Comparison of ENCODE assay signal across 1 cellular context in the genomic region with DNA sequence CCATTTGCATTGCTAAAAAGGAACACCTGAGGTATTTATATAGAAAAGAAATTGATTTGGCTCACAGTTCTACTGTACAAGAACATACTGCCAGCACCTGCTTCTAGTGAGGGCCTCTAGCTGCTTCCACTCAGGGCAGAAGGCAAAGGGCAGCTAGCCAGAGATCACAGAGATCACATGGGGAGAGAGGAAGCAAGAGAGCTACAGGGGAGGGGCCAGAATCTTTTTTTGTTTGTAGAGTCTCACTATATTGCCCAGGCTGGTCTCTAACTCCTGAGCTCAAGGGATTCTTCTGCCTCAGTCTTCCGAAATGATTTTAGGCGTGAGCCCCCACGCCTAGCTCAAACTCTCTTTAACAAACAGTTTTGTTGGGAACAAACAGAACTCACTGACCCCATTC.
TF ChIP-seq lines count a peak whose summit lies in the region.

No MANE protein-coding gene starts in this region.

TF ChIP-seq in HepG2, 621 proteins besides CTCF, POLR2A, EP300 and RAD21 (continued from another document and continues in another):
- TF ChIP-seq, protein P1, sequence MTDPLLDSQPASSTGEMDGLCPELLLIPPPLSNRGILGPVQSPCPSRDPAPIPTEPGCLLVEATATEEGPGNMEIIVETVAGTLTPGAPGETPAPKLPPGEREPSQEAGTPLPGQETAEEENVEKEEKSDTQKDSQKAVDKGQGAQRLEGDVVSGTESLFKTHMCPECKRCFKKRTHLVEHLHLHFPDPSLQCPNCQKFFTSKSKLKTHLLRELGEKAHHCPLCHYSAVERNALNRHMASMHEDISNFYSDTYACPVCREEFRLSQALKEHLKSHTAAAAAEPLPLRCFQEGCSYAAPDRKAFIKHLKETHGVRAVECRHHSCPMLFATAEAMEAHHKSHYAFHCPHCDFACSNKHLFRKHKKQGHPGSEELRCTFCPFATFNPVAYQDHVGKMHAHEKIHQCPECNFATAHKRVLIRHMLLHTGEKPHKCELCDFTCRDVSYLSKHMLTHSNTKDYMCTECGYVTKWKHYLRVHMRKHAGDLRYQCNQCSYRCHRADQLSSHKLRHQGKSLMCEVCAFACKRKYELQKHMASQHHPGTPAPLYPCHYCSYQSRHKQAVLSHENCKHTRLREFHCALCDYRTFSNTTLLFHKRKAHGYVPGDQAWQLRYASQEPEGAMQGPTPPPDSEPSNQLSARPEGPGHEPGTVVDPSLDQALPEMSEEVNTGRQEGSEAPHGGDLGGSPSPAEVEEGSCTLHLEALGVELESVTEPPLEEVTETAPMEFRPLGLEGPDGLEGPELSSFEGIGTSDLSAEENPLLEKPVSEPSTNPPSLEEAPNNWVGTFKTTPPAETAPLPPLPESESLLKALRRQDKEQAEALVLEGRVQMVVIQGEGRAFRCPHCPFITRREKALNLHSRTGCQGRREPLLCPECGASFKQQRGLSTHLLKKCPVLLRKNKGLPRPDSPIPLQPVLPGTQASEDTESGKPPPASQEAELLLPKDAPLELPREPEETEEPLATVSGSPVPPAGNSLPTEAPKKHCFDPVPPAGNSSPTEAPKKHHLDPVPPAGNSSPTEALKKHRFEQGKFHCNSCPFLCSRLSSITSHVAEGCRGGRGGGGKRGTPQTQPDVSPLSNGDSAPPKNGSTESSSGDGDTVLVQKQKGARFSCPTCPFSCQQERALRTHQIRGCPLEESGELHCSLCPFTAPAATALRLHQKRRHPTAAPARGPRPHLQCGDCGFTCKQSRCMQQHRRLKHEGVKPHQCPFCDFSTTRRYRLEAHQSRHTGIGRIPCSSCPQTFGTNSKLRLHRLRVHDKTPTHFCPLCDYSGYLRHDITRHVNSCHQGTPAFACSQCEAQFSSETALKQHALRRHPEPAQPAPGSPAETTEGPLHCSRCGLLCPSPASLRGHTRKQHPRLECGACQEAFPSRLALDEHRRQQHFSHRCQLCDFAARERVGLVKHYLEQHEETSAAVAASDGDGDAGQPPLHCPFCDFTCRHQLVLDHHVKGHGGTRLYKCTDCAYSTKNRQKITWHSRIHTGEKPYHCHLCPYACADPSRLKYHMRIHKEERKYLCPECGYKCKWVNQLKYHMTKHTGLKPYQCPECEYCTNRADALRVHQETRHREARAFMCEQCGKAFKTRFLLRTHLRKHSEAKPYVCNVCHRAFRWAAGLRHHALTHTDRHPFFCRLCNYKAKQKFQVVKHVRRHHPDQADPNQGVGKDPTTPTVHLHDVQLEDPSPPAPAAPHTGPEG (CRISPR knock-in tag; IDR thresholded peaks at IDR 0.05), result no peak
- no peak for TF ChIP-seq SP2 (CRISPR knock-in tag; IDR thresholded peaks at IDR 0.05)
- TF ChIP-seq RBM22 (optimal IDR thresholded peaks at IDR 0.05; ENCODE audit: low read length), result no peak
- no peak for TF ChIP-seq STAG1 (CRISPR knock-in tag; IDR thresholded peaks at IDR 0.05)
- no peak for TF ChIP-seq PAX8 (CRISPR knock-in tag; IDR thresholded peaks at IDR 0.05; ENCODE audit: borderline replicate concordance)
- TF ChIP-seq, protein P2, sequence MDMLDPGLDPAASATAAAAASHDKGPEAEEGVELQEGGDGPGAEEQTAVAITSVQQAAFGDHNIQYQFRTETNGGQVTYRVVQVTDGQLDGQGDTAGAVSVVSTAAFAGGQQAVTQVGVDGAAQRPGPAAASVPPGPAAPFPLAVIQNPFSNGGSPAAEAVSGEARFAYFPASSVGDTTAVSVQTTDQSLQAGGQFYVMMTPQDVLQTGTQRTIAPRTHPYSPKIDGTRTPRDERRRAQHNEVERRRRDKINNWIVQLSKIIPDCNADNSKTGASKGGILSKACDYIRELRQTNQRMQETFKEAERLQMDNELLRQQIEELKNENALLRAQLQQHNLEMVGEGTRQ (IDR thresholded peaks at IDR 0.05; ENCODE audit: low read depth, low read length), result no peak
- TF ChIP-seq, protein P2 (CRISPR knock-in tag; IDR thresholded peaks at IDR 0.05; ENCODE audit: borderline replicate concordance), result no peak
- no peak for TF ChIP-seq ZNF496 (CRISPR knock-in tag; IDR thresholded peaks at IDR 0.05; ENCODE audit: insufficient replicate concordance)
- no peak for TF ChIP-seq ZKSCAN5 (CRISPR knock-in tag; IDR thresholded peaks at IDR 0.05)
- no peak for TF ChIP-seq KAT2B (IDR thresholded peaks at IDR 0.05; ENCODE audit: borderline replicate concordance, low read depth, low read length)
- no peak for TF ChIP-seq ZNF577 (CRISPR knock-in tag; IDR thresholded peaks at IDR 0.05; ENCODE audit: borderline replicate concordance, low read depth)
- no peak for TF ChIP-seq HMG20A (CRISPR knock-in tag; IDR thresholded peaks at IDR 0.05; ENCODE audit: borderline replicate concordance)
- TF ChIP-seq ZNF644 (CRISPR knock-in tag; IDR thresholded peaks at IDR 0.05; ENCODE audit: low read depth), result no peak
- no peak for TF ChIP-seq KLF11 (CRISPR knock-in tag; IDR thresholded peaks at IDR 0.05)
- TF ChIP-seq ZNF776 (CRISPR knock-in tag; IDR thresholded peaks at IDR 0.05), result no peak
- TF ChIP-seq POLR2G (IDR thresholded peaks at IDR 0.05; ENCODE audit: low read depth, low read length), result no peak
- TF ChIP-seq SRF (IDR thresholded peaks at IDR 0.05; ENCODE audit: low read depth, low read length), result no peak
- peak; percentile 41; the same call in 1 of the 2 replicates for TF ChIP-seq ARID5B (CRISPR knock-in tag; IDR thresholded peaks at IDR 0.05)
- TF ChIP-seq SIN3A (IDR thresholded peaks at IDR 0.05; ENCODE audit: borderline replicate concordance, low read depth, low read length), result no peak
- no peak for TF ChIP-seq MXD1 (CRISPR knock-in tag; IDR thresholded peaks at IDR 0.05)
- no peak for TF ChIP-seq HNRNPLL (IDR thresholded peaks at IDR 0.05; ENCODE audit: low read depth, low read length, poor library complexity, severe bottlenecking)
- TF ChIP-seq SUZ12 (IDR thresholded peaks at IDR 0.05; ENCODE audit: low read depth, low read length), result no peak
- no peak for TF ChIP-seq ZNF615 (CRISPR knock-in tag; IDR thresholded peaks at IDR 0.05; ENCODE audit: borderline replicate concordance)
- TF ChIP-seq ZZZ3 (CRISPR knock-in tag; IDR thresholded peaks at IDR 0.05; ENCODE audit: borderline replicate concordance), result no peak
- TF ChIP-seq, protein P3, sequence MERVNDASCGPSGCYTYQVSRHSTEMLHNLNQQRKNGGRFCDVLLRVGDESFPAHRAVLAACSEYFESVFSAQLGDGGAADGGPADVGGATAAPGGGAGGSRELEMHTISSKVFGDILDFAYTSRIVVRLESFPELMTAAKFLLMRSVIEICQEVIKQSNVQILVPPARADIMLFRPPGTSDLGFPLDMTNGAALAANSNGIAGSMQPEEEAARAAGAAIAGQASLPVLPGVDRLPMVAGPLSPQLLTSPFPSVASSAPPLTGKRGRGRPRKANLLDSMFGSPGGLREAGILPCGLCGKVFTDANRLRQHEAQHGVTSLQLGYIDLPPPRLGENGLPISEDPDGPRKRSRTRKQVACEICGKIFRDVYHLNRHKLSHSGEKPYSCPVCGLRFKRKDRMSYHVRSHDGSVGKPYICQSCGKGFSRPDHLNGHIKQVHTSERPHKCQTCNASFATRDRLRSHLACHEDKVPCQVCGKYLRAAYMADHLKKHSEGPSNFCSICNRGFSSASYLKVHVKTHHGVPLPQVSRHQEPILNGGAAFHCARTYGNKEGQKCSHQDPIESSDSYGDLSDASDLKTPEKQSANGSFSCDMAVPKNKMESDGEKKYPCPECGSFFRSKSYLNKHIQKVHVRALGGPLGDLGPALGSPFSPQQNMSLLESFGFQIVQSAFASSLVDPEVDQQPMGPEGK (CRISPR knock-in tag; IDR thresholded peaks at IDR 0.05), result 0 out of 2 replicates have a peak, but pooled peaks have one; percentile 20
- no peak for TF ChIP-seq MATR3 (CRISPR knock-in tag; IDR thresholded peaks at IDR 0.05)
- no peak for TF ChIP-seq ZNF773 (CRISPR knock-in tag; IDR thresholded peaks at IDR 0.05; ENCODE audit: borderline replicate concordance)
- TF ChIP-seq KDM2A (CRISPR knock-in tag; IDR thresholded peaks at IDR 0.05; ENCODE audit: borderline replicate concordance, low read depth), result no peak
- TF ChIP-seq HNRNPH1 (optimal IDR thresholded peaks at IDR 0.05; ENCODE audit: low read depth, low read length), result no peak
- TF ChIP-seq MTF1 (CRISPR knock-in tag; IDR thresholded peaks at IDR 0.05), result no peak
- TF ChIP-seq ZFP36 (IDR thresholded peaks at IDR 0.05; ENCODE audit: borderline replicate concordance, low read depth, low read length, partially characterized antibody), result no peak
- no peak for TF ChIP-seq ZNF317 (CRISPR knock-in tag; IDR thresholded peaks at IDR 0.05)
- peak; percentile 99 for TF ChIP-seq ZNF121 (CRISPR knock-in tag; IDR thresholded peaks at IDR 0.05)
- no peak for TF ChIP-seq PRDM10 (CRISPR knock-in tag; IDR thresholded peaks at IDR 0.05; ENCODE audit: low read depth)
- no peak for TF ChIP-seq CAMTA2 (CRISPR knock-in tag; IDR thresholded peaks at IDR 0.05; ENCODE audit: borderline replicate concordance)
- no peak for TF ChIP-seq ZNF431 (CRISPR knock-in tag; IDR thresholded peaks at IDR 0.05; ENCODE audit: borderline replicate concordance, low read depth)
- TF ChIP-seq ZNF672 (CRISPR knock-in tag; IDR thresholded peaks at IDR 0.05), result no peak
- peak; percentile 69 for TF ChIP-seq HNF4A (CRISPR knock-in tag; IDR thresholded peaks at IDR 0.05)
- no peak for TF ChIP-seq NPAS2 (CRISPR knock-in tag; IDR thresholded peaks at IDR 0.05; ENCODE audit: borderline replicate concordance)
- no peak for TF ChIP-seq ZC3H4 (CRISPR knock-in tag; IDR thresholded peaks at IDR 0.05; ENCODE audit: borderline replicate concordance)
- no peak for TF ChIP-seq FOXP1 (IDR thresholded peaks at IDR 0.05)
- no peak for TF ChIP-seq FOXP1 (CRISPR knock-in tag; IDR thresholded peaks at IDR 0.05)
- no peak for TF ChIP-seq TBX2 (CRISPR knock-in tag; IDR thresholded peaks at IDR 0.05; ENCODE audit: borderline replicate concordance)
- TF ChIP-seq HDAC6 (IDR thresholded peaks at IDR 0.05; ENCODE audit: low read depth, low read length), result no peak
- no peak for TF ChIP-seq NFE2 (CRISPR knock-in tag; IDR thresholded peaks at IDR 0.05)
- no peak for TF ChIP-seq RFXAP (CRISPR knock-in tag; IDR thresholded peaks at IDR 0.05; ENCODE audit: borderline replicate concordance)
